1 cellular context compared by ENCODE assay signal in genomic region chr21:39114871-39115658, GRCh38.
TF ChIP-seq lines count a peak whose summit lies in the region.

No MANE protein-coding gene starts in this region.

TF ChIP-seq in SK-N-SH, 30 proteins besides CTCF, POLR2A, EP300 and RAD21 (continued from another document):
- TF ChIP-seq, protein P1, sequence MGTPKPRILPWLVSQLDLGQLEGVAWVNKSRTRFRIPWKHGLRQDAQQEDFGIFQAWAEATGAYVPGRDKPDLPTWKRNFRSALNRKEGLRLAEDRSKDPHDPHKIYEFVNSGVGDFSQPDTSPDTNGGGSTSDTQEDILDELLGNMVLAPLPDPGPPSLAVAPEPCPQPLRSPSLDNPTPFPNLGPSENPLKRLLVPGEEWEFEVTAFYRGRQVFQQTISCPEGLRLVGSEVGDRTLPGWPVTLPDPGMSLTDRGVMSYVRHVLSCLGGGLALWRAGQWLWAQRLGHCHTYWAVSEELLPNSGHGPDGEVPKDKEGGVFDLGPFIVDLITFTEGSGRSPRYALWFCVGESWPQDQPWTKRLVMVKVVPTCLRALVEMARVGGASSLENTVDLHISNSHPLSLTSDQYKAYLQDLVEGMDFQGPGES (IDR thresholded peaks at IDR 0.05; ENCODE audit: low read depth, low read length), result no peak
- TF ChIP-seq ELF1 (IDR thresholded peaks at IDR 0.05), result no peak
- peak; percentile 58 for TF ChIP-seq FOSL2 (IDR thresholded peaks at IDR 0.05; ENCODE audit: borderline replicate concordance, low read depth)
- no peak for TF ChIP-seq RFX5 (IDR thresholded peaks at IDR 0.05; ENCODE audit: low read length)
- peak; percentile 40; the same call in 1 of the 2 replicates for TF ChIP-seq MAX (IDR thresholded peaks at IDR 0.05; ENCODE audit: low read depth)
- TF ChIP-seq NFIC (IDR thresholded peaks at IDR 0.05; ENCODE audit: borderline replicate concordance), result peak; percentile 93
- peak; percentile 46 for TF ChIP-seq JUND (IDR thresholded peaks at IDR 0.05)
- TF ChIP-seq RXRA (IDR thresholded peaks at IDR 0.05; ENCODE audit: borderline replicate concordance, low read depth), result peak; percentile 55; the same call in 1 of the 2 replicates
- no peak for TF ChIP-seq GABPA (IDR thresholded peaks at IDR 0.05; ENCODE audit: low read depth)
- peak; percentile 60; the same call in 1 of the 2 replicates for TF ChIP-seq TEAD4 (IDR thresholded peaks at IDR 0.05; ENCODE audit: borderline replicate concordance, insufficient read depth)
- no peak for TF ChIP-seq NRF1 (IDR thresholded peaks at IDR 0.05; ENCODE audit: low read depth, low read length)
- no peak for TF ChIP-seq FOXJ3 (CRISPR knock-in tag; IDR thresholded peaks at IDR 0.05)
- TF ChIP-seq TAF1 (IDR thresholded peaks at IDR 0.05; ENCODE audit: borderline replicate concordance, low read depth, low read length), result no peak
- TF ChIP-seq RCOR1 (IDR thresholded peaks at IDR 0.05; ENCODE audit: low read length), result no peak
- TF ChIP-seq, protein P2, sequence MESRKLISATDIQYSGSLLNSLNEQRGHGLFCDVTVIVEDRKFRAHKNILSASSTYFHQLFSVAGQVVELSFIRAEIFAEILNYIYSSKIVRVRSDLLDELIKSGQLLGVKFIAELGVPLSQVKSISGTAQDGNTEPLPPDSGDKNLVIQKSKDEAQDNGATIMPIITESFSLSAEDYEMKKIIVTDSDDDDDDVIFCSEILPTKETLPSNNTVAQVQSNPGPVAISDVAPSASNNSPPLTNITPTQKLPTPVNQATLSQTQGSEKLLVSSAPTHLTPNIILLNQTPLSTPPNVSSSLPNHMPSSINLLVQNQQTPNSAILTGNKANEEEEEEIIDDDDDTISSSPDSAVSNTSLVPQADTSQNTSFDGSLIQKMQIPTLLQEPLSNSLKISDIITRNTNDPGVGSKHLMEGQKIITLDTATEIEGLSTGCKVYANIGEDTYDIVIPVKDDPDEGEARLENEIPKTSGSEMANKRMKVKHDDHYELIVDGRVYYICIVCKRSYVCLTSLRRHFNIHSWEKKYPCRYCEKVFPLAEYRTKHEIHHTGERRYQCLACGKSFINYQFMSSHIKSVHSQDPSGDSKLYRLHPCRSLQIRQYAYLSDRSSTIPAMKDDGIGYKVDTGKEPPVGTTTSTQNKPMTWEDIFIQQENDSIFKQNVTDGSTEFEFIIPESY (IDR thresholded peaks at IDR 0.05; ENCODE audit: borderline replicate concordance, low read depth), result no peak
